In genomic region chr22:37601540-37602442, GRCh38 we compare ENCODE assay signal across 10 cellular contexts. TPM values are rescaled to one million over a fixed set of nuclear protein-coding genes. Genes with fewer than 3 reads are reported as not detected.
DNase-seq lines count a peak whose midpoint lies in the region; ATAC-seq and TF ChIP-seq lines count a peak whose summit lies in the region.
"Had no signal": no experiment of that assay in that cellular context is flagged by ENCODE, and none has a peak within 500 bp of the region (broad histone marks: within the 10 kb centered on the region; RNA-seq: fewer than 3 reads in every experiment).

No MANE protein-coding gene starts in this region.

- no peak overlapping the region for H3K27ac Mint-ChIP-seq in activated T-cell treated with anti-CD3 and anti-CD28 coated beads, Interleukin-2, amount 50 U/mL, for 72 hours

- H3K4me1 ChIP-seq in testis: peaks cover 12% of the 10 kb centered on the region

- peaks cover 26% of the 10 kb centered on the region for H3K4me1 Mint-ChIP-seq in activated T-cell treated with anti-CD3 and anti-CD28 coated beads, Interleukin-2, amount 50 U/mL, for 72 hours (ENCODE audit: low read depth)

- H3K27me3 ChIP-seq in testis: no peaks in the 10 kb centered on the region
- H3K27me3 ChIP-seq: BLaER1 treated with 17β-estradiol and CSF1 and Interleukin-3, amounts not matched to agents 10 nM and 100 nM had no signal

- H3K27ac ChIP-seq in testis: no peak overlapping the region
- H3K27ac ChIP-seq: BLaER1 treated with 17β-estradiol and CSF1 and Interleukin-3, amounts not matched to agents 10 nM and 100 nM had no signal

- intact Hi-C loops in testis (cut with DNase I; ENCODE audit: low total_unique reads): no loop called here

- ATAC-seq in activated T-cell treated with anti-CD3 and anti-CD28 coated beads, Interleukin-2, amount 50 U/mL, for 72 hours (replicated peaks in 1 of 2): peak; percentile 15 to 46
- ATAC-seq: naive thymus-derived CD8-positive, alpha-beta T cell had no signal

- H3K36me3 Mint-ChIP-seq in activated T-cell treated with anti-CD3 and anti-CD28 coated beads, Interleukin-2, amount 50 U/mL, for 72 hours (ENCODE audit: insufficient read depth in 2 of 2): no peaks in the 10 kb centered on the region
- H3K36me3 Mint-ChIP-seq: naive thymus-derived CD8-positive, alpha-beta T cell had no signal

- no peaks in the 10 kb centered on the region for H3K9me3 ChIP-seq in testis
- H3K9me3 ChIP-seq: BLaER1 treated with 17β-estradiol and CSF1 and Interleukin-3, amounts not matched to agents 10 nM and 100 nM had no signal

- whole genome bisulfite sequencing in testis, 2 donors: 44 to 50% methylated on average over 14 of the region's 14 CpGs

- no peaks in the 10 kb centered on the region for H3K9me3 Mint-ChIP-seq in activated T-cell treated with anti-CD3 and anti-CD28 coated beads, Interleukin-2, amount 50 U/mL, for 72 hours
- H3K9me3 Mint-ChIP-seq: naive thymus-derived CD8-positive, alpha-beta T cell had no signal

- no peaks in the 10 kb centered on the region for H3K27me3 Mint-ChIP-seq in activated T-cell treated with anti-CD3 and anti-CD28 coated beads, Interleukin-2, amount 50 U/mL, for 72 hours (ENCODE audit: low read depth)

- DNase-seq in activated T-cell treated with anti-CD3 and anti-CD28 coated beads, Interleukin-2, amount 50 U/mL, for 72 hours: no peak
- no peak for DNase-seq in activated T-cell treated with anti-CD3 and anti-CD28 coated beads, Interleukin-2, amount 50 U/mL, for 48 hours
- DNase-seq in OCI-M1 (lab: John Stamatoyannopoulos, UW): peak; percentile 89
- DNase-seq in fibroblast of villous mesenchyme (ENCODE audit: low read depth): peak; percentile 55
- peak; percentile 40 for DNase-seq in testis
- no peak for DNase-seq in pons (ENCODE audit: low spot score)
- DNase-seq in medulla oblongata (ENCODE audit: extremely low spot score): no peak
- no peak for DNase-seq in cerebellum (ENCODE audit: low spot score)

- no peak for TF ChIP-seq POLR2A in testis (IDR thresholded peaks at IDR 0.05)

- TF ChIP-seq CTCF in fibroblast of villous mesenchyme (IDR thresholded peaks at IDR 0.05; ENCODE audit: insufficient read depth, low read depth, low read length) (no peak), testis (IDR thresholded peaks at IDR 0.05) (no peak)

- no peaks in the 10 kb centered on the region for H3K36me3 ChIP-seq in testis (ENCODE audit: low read depth, missing control alignments)
- H3K36me3 ChIP-seq: BLaER1 treated with 17β-estradiol and CSF1 and Interleukin-3, amounts not matched to agents 10 nM and 100 nM had no signal

- no peak overlapping the region for H3K4me3 ChIP-seq in fibroblast of villous mesenchyme (ENCODE audit: low read depth, low read length)
- H3K4me3 ChIP-seq in testis: no peak overlapping the region
- H3K4me3 ChIP-seq: BLaER1 treated with 17β-estradiol and CSF1 and Interleukin-3, amounts not matched to agents 10 nM and 100 nM had no signal

- H3K4me3 Mint-ChIP-seq in activated T-cell treated with anti-CD3 and anti-CD28 coated beads, Interleukin-2, amount 50 U/mL, for 72 hours: no peak overlapping the region

RNA-seq across cellular contexts. Expression of gene GGA1, which starts 6.8 kb away (rescaled TPM):
- 10 to 100 TPM; 81.5 to 96.2 TPM for total RNA-seq in activated T-cell treated with anti-CD3 and anti-CD28 coated beads, Interleukin-2, amount 50 U/mL, for 72 hours
- 33.2 and 39.0 TPM in 2 replicates for total RNA-seq in fibroblast of villous mesenchyme
- 100 to 1,000 TPM; 274 to 359 TPM for total RNA-seq in testis
- polyA plus RNA-seq in testis (ENCODE audit: insufficient read depth, low read depth, low replicate concordance): 354 TPM
- 39.1 TPM for total RNA-seq in cerebellum

RNA-seq across cellular contexts. Expression of gene LGALS2, which starts 21.9 kb away (rescaled TPM):
- not detected for total RNA-seq in activated T-cell treated with anti-CD3 and anti-CD28 coated beads, Interleukin-2, amount 50 U/mL, for 72 hours
- not detected in 2 replicates for total RNA-seq in fibroblast of villous mesenchyme
- not detected for total RNA-seq in testis
- 8.1 TPM for polyA plus RNA-seq in testis (ENCODE audit: insufficient read depth, low read depth, low replicate concordance)
- not detected for total RNA-seq in cerebellum
- total RNA-seq: naive thymus-derived CD8-positive, alpha-beta T cell had no signal
- polyA plus RNA-seq: naive thymus-derived CD8-positive, alpha-beta T cell had no signal

RNA-seq across cellular contexts. Expression of gene SH3BP1, which starts 37.7 kb away (rescaled TPM):
- total RNA-seq in activated T-cell treated with anti-CD3 and anti-CD28 coated beads, Interleukin-2, amount 50 U/mL, for 72 hours: 100 to 1,000 TPM in 1 of 2 donors, 10 to 100 TPM in 1; 99.0 to 103 TPM
- total RNA-seq in fibroblast of villous mesenchyme (9.0 and 11.2 TPM in 2 replicates), testis (10 to 100 TPM; 15.7 to 23.6 TPM), cerebellum (1.4 TPM)
- 11.9 TPM for polyA plus RNA-seq in testis (ENCODE audit: insufficient read depth, low read depth, low replicate concordance)

RNA-seq across cellular contexts. Expression of gene CDC42EP1, which starts 41.5 kb away (rescaled TPM):
- 1 to 10 TPM; 4.0 to 4.6 TPM for total RNA-seq in activated T-cell treated with anti-CD3 and anti-CD28 coated beads, Interleukin-2, amount 50 U/mL, for 72 hours
- 22.9 and 33.2 TPM in 2 replicates for total RNA-seq in fibroblast of villous mesenchyme
- total RNA-seq in testis: 10 to 100 TPM; 73.9 to 87.4 TPM
- 49.0 TPM for polyA plus RNA-seq in testis (ENCODE audit: insufficient read depth, low read depth, low replicate concordance)
- 2.6 TPM for total RNA-seq in cerebellum
- total RNA-seq: naive thymus-derived CD8-positive, alpha-beta T cell had no signal
- polyA plus RNA-seq: naive thymus-derived CD8-positive, alpha-beta T cell had no signal

RNA-seq across cellular contexts. Expression of gene PDXP, which starts 56.7 kb away (rescaled TPM):
- total RNA-seq in activated T-cell treated with anti-CD3 and anti-CD28 coated beads, Interleukin-2, amount 50 U/mL, for 72 hours: 10 to 100 TPM; 14.8 to 17.2 TPM
- total RNA-seq in fibroblast of villous mesenchyme (9.0 and 9.9 TPM in 2 replicates), testis (100 to 1,000 TPM in 1 of 2 donors, 10 to 100 TPM in 1; 95.7 to 117 TPM), cerebellum (34.0 TPM)
- 51.9 TPM for polyA plus RNA-seq in testis (ENCODE audit: insufficient read depth, low read depth, low replicate concordance)

Comparison
In these comparisons a context has a peak if more than half of its experiments do, and no peak if none do; other contexts are left out.
1. DNase-seq: peak in OCI-M1 (single experiment), fibroblast of villous mesenchyme (single experiment) and testis (single experiment); none in activated T-cell treated with anti-CD3 and anti-CD28 coated beads, Interleukin-2, amount 50 U/mL, for 72 hours (0 of 2), activated T-cell treated with anti-CD3 and anti-CD28 coated beads, Interleukin-2, amount 50 U/mL, for 48 hours (0 of 2), pons (single experiment), medulla oblongata (single experiment) and cerebellum (single experiment).